Comparison of ENCODE assay signal across 8 cellular contexts in the genomic region with DNA sequence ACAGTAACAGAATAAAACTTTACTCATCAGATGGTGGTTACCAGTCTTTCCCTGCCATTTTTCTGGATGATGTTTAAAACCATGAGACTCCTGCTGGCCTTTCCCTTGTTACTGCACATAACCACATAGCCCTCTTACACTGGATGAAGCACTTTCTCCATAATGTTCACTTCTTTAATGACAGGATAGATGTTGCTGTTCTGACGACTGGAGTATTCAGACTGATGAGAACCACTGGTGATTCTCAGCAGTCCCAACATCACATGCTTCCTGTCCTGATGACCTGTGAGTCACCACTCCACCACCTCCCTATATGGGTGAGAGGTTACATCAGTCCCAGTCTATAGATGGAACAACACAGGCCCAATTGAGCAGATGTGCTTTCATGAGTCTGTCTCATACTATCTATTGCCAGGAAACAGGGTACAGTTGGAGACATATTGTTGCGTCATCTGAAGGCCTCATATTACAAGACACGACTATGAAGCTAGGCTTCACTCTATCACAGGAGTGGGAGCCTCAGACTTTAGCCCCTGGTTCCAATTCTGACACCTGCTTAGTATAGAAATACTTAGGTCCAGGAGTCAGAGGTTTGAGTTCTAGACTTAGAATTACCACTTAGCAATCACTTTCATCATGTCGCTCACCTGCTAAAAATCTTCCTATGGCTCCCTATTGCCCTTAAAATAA.
DNase-seq lines count a peak whose midpoint lies in the region; ATAC-seq and TF ChIP-seq lines count a peak whose summit lies in the region.

No MANE protein-coding gene starts in this region.

- H3K27ac Mint-ChIP-seq in progenitor cell of endocrine pancreas, result no peak overlapping the region

- H3K4me3 ChIP-seq in fibroblast of lung (replicated peaks in 1 of 4; ENCODE audit: control extremely low read depth in 1 of 4, insufficient read depth in 1 of 4, low read depth in 3 of 4, low read length in 4 of 4) (peak overlapping the region in 1 of 4 experiments; percentile 9), psoas muscle (no peak overlapping the region)

- H3K9me3 ChIP-seq in fibroblast of lung (ENCODE audit: control insufficient read depth, insufficient read depth, low read depth, low read length) (no peaks in the 10 kb centered on the region), psoas muscle (no peaks in the 10 kb centered on the region)

- intact Hi-C loops in psoas muscle (cut with DNase I), result no loop called here

- no peak overlapping the region for H3K4me2 ChIP-seq in fibroblast of lung (ENCODE audit: extremely low read depth, insufficient read depth, low read length)

- H3K27me3 ChIP-seq in fibroblast of lung (ENCODE audit: control insufficient read depth, insufficient read depth, low read length) (no peaks in the 10 kb centered on the region), psoas muscle (ENCODE audit: insufficient read depth in 3 of 3, low read length in 2 of 3) (no peaks in the 10 kb centered on the region)

- H3K4me1 Mint-ChIP-seq in progenitor cell of endocrine pancreas (ENCODE audit: low read depth), result no peaks in the 10 kb centered on the region

- WGBS in psoas muscle, 3 donors, result 37 to 62% (median 39%) methylated on average over 4 of the region's 4 CpGs

- no peak overlapping the region for H2AFZ ChIP-seq in fibroblast of lung (ENCODE audit: low read length)

- H3K9ac ChIP-seq in fibroblast of lung (ENCODE audit: insufficient read depth, low read length), result no peak overlapping the region

- H3K36me3 ChIP-seq in fibroblast of lung (ENCODE audit: control insufficient read depth, insufficient read depth, low read length) (no peaks in the 10 kb centered on the region), psoas muscle (ENCODE audit: insufficient read depth in 1 of 2, low read depth in 1 of 2) (no peaks in the 10 kb centered on the region)

- H3K9me3 Mint-ChIP-seq in progenitor cell of endocrine pancreas (ENCODE audit: low read depth), result no peaks in the 10 kb centered on the region

- DNase-seq in G401 (ENCODE audit: low spot score) (peak; percentile 33), GM20000 (ENCODE audit: low spot score) (peak; percentile 65), SKM-1 treated with dmso at 0.1 percent for 144 hours (lab: John Stamatoyannopoulos, UW; ENCODE audit: unreplicated experiment) (peak; percentile 61), fibroblast of lung (ENCODE audit: low read depth in 2 of 2) (peak; percentile 87 to 100), psoas muscle (peak in 1 of 2 donors; percentile 25), progenitor cell of endocrine pancreas (ENCODE audit: low spot score, unreplicated experiment) (no peak), GM19240 (ENCODE audit: insufficient read length, low spot score) (no peak)

- ATAC-seq in HG03558 (IDR thresholded peaks at IDR 0.05; ENCODE audit: extremely low read depth, unreplicated experiment) (peak; percentile 92), psoas muscle (peak; percentile 81 to 97 (median 94))

- in situ Hi-C loops in G401 (cut with HindIII; ENCODE audit: low sequenced_read_pairs), result no loop called here

- no peaks in the 10 kb centered on the region for H3K36me3 Mint-ChIP-seq in progenitor cell of endocrine pancreas (ENCODE audit: insufficient read depth)

- no peak for TF ChIP-seq CTCF in GM20000 (IDR thresholded peaks at IDR 0.05; ENCODE audit: extremely low read depth, missing control alignments)
- TF ChIP-seq CTCF in fibroblast of lung (conservative IDR thresholded peaks at IDR 0.05 in 1 of 2, IDR thresholded peaks at IDR 0.05 in 1 of 2; ENCODE audit: low read depth in 1 of 2, low read length in 2 of 2), result peak; percentile 56 to 66
- no peak for TF ChIP-seq CTCF in psoas muscle (IDR thresholded peaks at IDR 0.05)
- no peak for TF ChIP-seq CTCF in progenitor cell of endocrine pancreas (IDR thresholded peaks at IDR 0.05; ENCODE audit: unreplicated experiment)

- peaks cover 10% of the 10 kb centered on the region for H3K4me1 ChIP-seq in fibroblast of lung (ENCODE audit: control insufficient read depth, extremely low read depth, insufficient read depth, low read length)
- H3K4me1 ChIP-seq in psoas muscle, result peaks cover 15% of the 10 kb centered on the region

- H3K79me2 ChIP-seq in fibroblast of lung (ENCODE audit: control insufficient read depth, insufficient read depth, low read length), result no peaks in the 10 kb centered on the region

- H3K27ac ChIP-seq in fibroblast of lung (ENCODE audit: insufficient read depth, low read length) (peak overlapping the region; percentile 81), psoas muscle (no peak overlapping the region)

- H4K20me1 ChIP-seq in fibroblast of lung (ENCODE audit: control insufficient read depth, extremely low read depth, insufficient read depth, low read length), result no peaks in the 10 kb centered on the region

- no peak overlapping the region for H3K4me3 Mint-ChIP-seq in progenitor cell of endocrine pancreas (ENCODE audit: low read depth)

- H3K27me3 Mint-ChIP-seq in progenitor cell of endocrine pancreas, result peaks cover 14% of the 10 kb centered on the region

Comparison
In these comparisons a context has a peak if more than half of its experiments do, and no peak if none do; other contexts are left out.
1. DNase-seq: peak in G401 (single experiment), GM20000 (single experiment), SKM-1 treated with dmso at 0.1 percent for 144 hours (single experiment) and fibroblast of lung (2 of 2); none in progenitor cell of endocrine pancreas (single experiment) and GM19240 (single experiment).
2. CTCF ChIP-seq: peak in fibroblast of lung (2 of 2); none in GM20000 (single experiment), psoas muscle (single experiment) and progenitor cell of endocrine pancreas (single experiment).